6 cellular contexts compared by ENCODE assay signal in the genomic region with DNA sequence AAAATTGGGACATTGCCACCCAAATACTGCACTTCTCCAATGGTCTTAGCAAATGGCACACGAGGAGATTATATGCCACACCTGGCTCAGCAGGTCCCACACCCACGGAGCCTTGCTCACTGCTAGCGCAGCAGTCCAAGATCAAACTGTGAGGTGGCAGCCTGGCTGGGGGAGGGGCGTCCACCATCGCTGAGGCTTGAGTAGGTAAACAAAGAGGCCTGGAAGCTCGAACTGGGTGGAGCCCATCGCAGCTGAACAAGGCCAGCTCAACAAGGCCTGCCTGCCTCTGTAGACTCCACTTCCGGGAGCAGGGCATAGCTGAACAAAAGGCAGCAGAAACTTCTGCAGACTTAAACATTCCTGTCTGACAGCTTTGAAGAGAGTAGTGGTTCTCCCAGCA.
DNase-seq lines count a peak whose midpoint lies in the region; ATAC-seq, FAIRE-seq and TF ChIP-seq lines count a peak whose summit lies in the region.
"Not testable (repeated sequence)": the region's sequence is repeated elsewhere in the genome, so short reads cannot be mapped to it uniquely, and the experiment has no call there.

No MANE protein-coding gene starts in this region.

- 7% methylated on average over 3 of the region's 8 CpGs for WGBS in HepG2 (ENCODE audit: low lambda C conversion rate)
- 65 to 83% methylated on average over 8 of the region's 8 CpGs for WGBS in sigmoid colon, 2 donors

- CTCF ChIA-PET in HepG2 (lab: Yijun Ruan, JAX; ENCODE audit: low intra/inter-chr PET ratio, low total read pairs) = not testable (repeated sequence)

- not testable (repeated sequence) for H3K4me1 ChIP-seq in HepG2 (ENCODE audit: insufficient read depth, low read length); sigmoid colon

- not testable (repeated sequence) for H3K79me2 ChIP-seq in HepG2 (ENCODE audit: insufficient read depth, low read length)

- not testable (repeated sequence) for H3K36me3 ChIP-seq in HepG2 (replicated peaks in 1 of 2; ENCODE audit: control insufficient read depth in 1 of 2, insufficient read depth in 2 of 2, low read length in 2 of 2); sigmoid colon

- in situ Hi-C loops in HepG2 (cut with HindIII; ENCODE audit: extremely low pct_ligation_motif_present, low pct_unique_long_range_greater_than_20kb) = not testable (repeated sequence)

- not testable (repeated sequence) for FAIRE-seq in HepG2 (lab: Jason Lieb, UNC)

- intact Hi-C loops in HepG2 (cut with micrococcal nuclease; ENCODE audit: unreplicated experiment); sigmoid colon (cut with DNase I): not testable (repeated sequence)

- not testable (repeated sequence) for TF ChIP-seq RAD21 in HepG2 (CRISPR knock-in tag; IDR thresholded peaks at IDR 0.05)

- BruUV-seq in HepG2 (replicated peaks; lab: Mats Ljungman, UMichigan) = not testable (repeated sequence)

- peak; percentile 4 for DNase-seq in DMS153 (lab: John Stamatoyannopoulos, UW)
- DNase-seq in ELF-1 (ENCODE audit: low read depth, low spot score) = peak; percentile 8
- DNase-seq in activated effector memory CD4-positive, alpha-beta T cell treated with anti-CD3 and anti-CD28 coated beads, Interleukin-2, amount 50 U/mL, for 16 hours = peak; percentile 33
- DNase-seq in epithelial cell of esophagus (ENCODE audit: low read depth) = peak; percentile 4
- DNase-seq in HepG2 (ENCODE audit: low spot score) = peak; percentile 7
- peak; percentile 53 for DNase-seq in sigmoid colon

- TF ChIP-seq POLR2A in HepG2 (IDR thresholded peaks at IDR 0.05; ENCODE audit: insufficient read depth in 1 of 2, low read depth in 2 of 2, low read length in 2 of 2); sigmoid colon (IDR thresholded peaks at IDR 0.05): not testable (repeated sequence)

- peak; percentile 44; the same call in 2 of the 3 replicates for ATAC-seq in HepG2

- H3K4me2 ChIP-seq in HepG2 (ENCODE audit: low read depth, low read length) = peak overlapping the region; percentile 47

- not testable (repeated sequence) for H3K9me3 ChIP-seq in HepG2 (ENCODE audit: low read length); sigmoid colon

- not testable (repeated sequence) for H3K27me3 ChIP-seq in HepG2 (ENCODE audit: control insufficient read depth in 1 of 2, insufficient read depth in 2 of 2, low read length in 2 of 2); sigmoid colon

- not testable (repeated sequence) for H3K4me3 ChIP-seq in epithelial cell of esophagus (ENCODE audit: low read length); HepG2 (replicated peaks in 1 of 3; ENCODE audit: insufficient read depth in 1 of 3, low read depth in 2 of 3, low read length in 3 of 3); sigmoid colon

- H2AFZ ChIP-seq in HepG2 (ENCODE audit: low read length) = not testable (repeated sequence)

- H4K20me1 ChIP-seq in HepG2 (ENCODE audit: insufficient read depth, low read length) = not testable (repeated sequence)

- not testable (repeated sequence) for TF ChIP-seq EP300 in HepG2 (IDR thresholded peaks at IDR 0.05; ENCODE audit: low read depth in 2 of 2, low read length in 2 of 2); HepG2 (CRISPR knock-in tag; IDR thresholded peaks at IDR 0.05; ENCODE audit: borderline replicate concordance); sigmoid colon (IDR thresholded peaks at IDR 0.05)

- not testable (repeated sequence) for H3K9ac ChIP-seq in HepG2 (ENCODE audit: insufficient read depth, low read depth, low read length)

- not testable (repeated sequence) for TF ChIP-seq CTCF in epithelial cell of esophagus (IDR thresholded peaks at IDR 0.05; ENCODE audit: insufficient read depth, low read depth, low read length, missing control alignments); HepG2 (CRISPR knock-in tag; IDR thresholded peaks at IDR 0.05); sigmoid colon (IDR thresholded peaks at IDR 0.05)

- H3K27ac ChIP-seq in HepG2 (ENCODE audit: extremely low read length, insufficient read depth, low read length); sigmoid colon: not testable (repeated sequence)

- POLR2A ChIA-PET in HepG2 (lab: Yijun Ruan, JAX) = not testable (repeated sequence)

TF ChIP-seq in HepG2, 621 proteins besides CTCF, POLR2A, EP300 and RAD21:
- TF ChIP-seq GABPB1 (CRISPR knock-in tag; IDR thresholded peaks at IDR 0.05) (peak; percentile 36; the same call in 1 of the 2 replicates), ZNF281 (CRISPR knock-in tag; IDR thresholded peaks at IDR 0.05; ENCODE audit: borderline replicate concordance) (peak; percentile 56; the same call in 1 of the 2 replicates)
